In genomic region chr17:1727876-1728630, GRCh38 we compare ENCODE assay signal across 19 cellular contexts. TPM values are rescaled to one million over a fixed set of nuclear protein-coding genes. Genes with fewer than 3 reads are reported as not detected.
DNase-seq lines count a peak whose midpoint lies in the region; ATAC-seq and TF ChIP-seq lines count a peak whose summit lies in the region.
"Had no signal": no experiment of that assay in that cellular context is flagged by ENCODE, and none has a peak within 500 bp of the region (broad histone marks: within the 10 kb centered on the region; RNA-seq: fewer than 3 reads in every experiment).

No MANE protein-coding gene starts in this region.

- in situ Hi-C loops in gastrocnemius medialis (cut with MboI; ENCODE audit: low sequenced_read_pairs in 4 of 4): loop anchor here in 1 of 4 donors (10.0 kb wide), 1 partner anchor 47 kb away; no protein-coding TSS in a partner anchor

- TF ChIP-seq POLR2A in gastrocnemius medialis (IDR thresholded peaks at IDR 0.05): no peak

- H3K27ac Mint-ChIP-seq in CD4-positive, alpha-beta T cell: no peak overlapping the region
- H3K27ac Mint-ChIP-seq: activated CD4-positive, alpha-beta T cell treated with anti-CD3 and anti-CD28 coated beads, Interleukin-2, amount 10 ng/mL, durations not matched to agents 24 days and 14 days had no signal

- H3K9me3 Mint-ChIP-seq in CD4-positive, alpha-beta T cell: no peaks in the 10 kb centered on the region
- H3K9me3 Mint-ChIP-seq: activated CD4-positive, alpha-beta T cell treated with anti-CD3 and anti-CD28 coated beads, Interleukin-2, amount 10 ng/mL, durations not matched to agents 24 days and 14 days; activated naive CD4-positive, alpha-beta T cell treated with anti-CD3 and anti-CD28 coated beads, Interleukin-2, amount 50 U/mL, for 72 hours had no signal

- CTCF ChIA-PET in CD4-positive, alpha-beta T cell (lab: Charles Lee): no interaction called here
- CTCF ChIA-PET in RWPE1 (lab: Yijun Ruan, JAX): interaction anchor here (0.6 kb wide), 2 partner anchors 19 to 41 kb away, joined by 4 to 5 read pairs; no protein-coding TSS in a partner anchor
- CTCF ChIA-PET in GM10248 (lab: Yijun Ruan, JAX): no interaction called here

- ATAC-seq in CD4-positive, alpha-beta T cell (ENCODE audit: poor library complexity): no peak
- ATAC-seq in gastrocnemius medialis: no peak
- ATAC-seq: activated naive CD4-positive, alpha-beta T cell treated with anti-CD3 and anti-CD28 coated beads, Interleukin-2, amount 50 U/mL, for 72 hours had no signal

- no peaks in the 10 kb centered on the region for H3K27me3 ChIP-seq in CD4-positive, alpha-beta T cell (ENCODE audit: control insufficient read depth, insufficient read depth, low read length)
- H3K27me3 ChIP-seq in gastrocnemius medialis: no peaks in the 10 kb centered on the region
- H3K27me3 ChIP-seq: colonic mucosa, neutrophil, tibial artery had no signal

- no peak overlapping the region for H3K4me3 ChIP-seq in gastrocnemius medialis
- H3K4me3 ChIP-seq: colonic mucosa, tibial artery had no signal

- peak overlapping the region; percentile 38 for H3K4me3 Mint-ChIP-seq in CD4-positive, alpha-beta T cell
- H3K4me3 Mint-ChIP-seq: activated CD4-positive, alpha-beta T cell treated with anti-CD3 and anti-CD28 coated beads, Interleukin-2, amount 10 ng/mL, durations not matched to agents 24 days and 14 days had no signal

- no peak for DNase-seq in CD4-positive, alpha-beta T cell
- no peak for DNase-seq in RWPE1 (ENCODE audit: low spot score)
- DNase-seq in kidney glomerular epithelial cell (lab: John Stamatoyannopoulos, UW): peak; percentile 21
- no peak for DNase-seq in gastrocnemius medialis
- no peak for DNase-seq in NCI-H2227 treated with DMSO at 0.1 percent for 48 hours (lab: John Stamatoyannopoulos, UW)
- DNase-seq in GDM1 (lab: John Stamatoyannopoulos, UW): no peak
- DNase-seq in GM10248 (ENCODE audit: extremely low spot score): no peak
- DNase-seq: activated CD4-positive, alpha-beta T cell treated with anti-CD3 and anti-CD28 coated beads, Interleukin-2, amount 10 ng/mL, durations not matched to agents 24 days and 14 days; colonic mucosa; midbrain; NCI-H1417; NCI-H524; retina; RPMI8226; stimulated activated CD4-positive, alpha-beta T cell treated with anti-CD3 and anti-CD28 coated beads, Interleukin-15, amount 100 ng/mL, for 24 hours; stimulated activated naive CD4-positive, alpha-beta T cell; tibial artery had no signal

- H3K4me1 Mint-ChIP-seq in CD4-positive, alpha-beta T cell (ENCODE audit: low read depth): peaks cover 24% of the 10 kb centered on the region

- TF ChIP-seq CTCF in CD4-positive, alpha-beta T cell (IDR thresholded peaks at IDR 0.05): no peak
- TF ChIP-seq CTCF in RWPE1 (conservative IDR thresholded peaks at IDR 0.05; ENCODE audit: low read depth) (no peak), gastrocnemius medialis (IDR thresholded peaks at IDR 0.05 in 4 of 5, conservative IDR thresholded peaks at IDR 0.05 in 1 of 5) (no peak), GM10248 (IDR thresholded peaks at IDR 0.05; ENCODE audit: control extremely low read depth, extremely low read depth, low read depth, missing control alignments) (no peak)

- peaks cover 37% of the 10 kb centered on the region for H3K36me3 Mint-ChIP-seq in CD4-positive, alpha-beta T cell (ENCODE audit: low read depth)
- H3K36me3 Mint-ChIP-seq: activated naive CD4-positive, alpha-beta T cell treated with anti-CD3 and anti-CD28 coated beads, Interleukin-2, amount 50 U/mL, for 72 hours had no signal

- no peaks in the 10 kb centered on the region for H3K27me3 Mint-ChIP-seq in CD4-positive, alpha-beta T cell
- H3K27me3 Mint-ChIP-seq: activated CD4-positive, alpha-beta T cell treated with anti-CD3 and anti-CD28 coated beads, Interleukin-2, amount 10 ng/mL, durations not matched to agents 24 days and 14 days had no signal

- POLR2A ChIA-PET in CD4-positive, alpha-beta T cell (lab: Charles Lee): interaction anchor here (1.2 to 2.9 kb wide), 2 partner anchors 36 to 101 kb away, joined by 3 to 8 read pairs; partner anchors contain the start of gene SMYD4
- POLR2A ChIA-PET in RWPE1 (lab: Yijun Ruan, JAX; ENCODE audit: low non-redundant PET) (interaction anchor here (0.5 kb wide), 1 partner anchor 647 kb away, joined by 3 read pairs; no protein-coding TSS in a partner anchor), GM10248 (lab: Yijun Ruan, JAX) (interaction anchor here (0.6 kb wide), 1 partner anchor 11 kb away, joined by 3 read pairs; no protein-coding TSS in a partner anchor)

- peaks cover 52 to 66% of the 10 kb centered on the region in 2 donors for H3K4me1 ChIP-seq in gastrocnemius medialis

- intact Hi-C loops in CD4-positive, alpha-beta T cell (cut with DNase I, micrococcal nuclease): loop anchor here in 1 of 2 experiments (10.0 kb wide), 1 partner anchor 557 kb away; no protein-coding TSS in a partner anchor
- intact Hi-C loops in gastrocnemius medialis (cut with DNase I; ENCODE audit: low total_unique reads): no loop called here

- peaks cover 0 to 36% of the 10 kb centered on the region in 2 donors for H3K36me3 ChIP-seq in gastrocnemius medialis
- H3K36me3 ChIP-seq: colonic mucosa had no signal

- H3K27ac ChIP-seq in CD4-positive, alpha-beta T cell (ENCODE audit: low read depth, low read length): no peak overlapping the region
- peak overlapping the region; percentile 99 for H3K27ac ChIP-seq in RWPE1
- H3K27ac ChIP-seq in gastrocnemius medialis: peak overlapping the region; percentile 20 to 100 (median 76)
- H3K27ac ChIP-seq: colonic mucosa, neutrophil, tibial artery had no signal

- no peaks in the 10 kb centered on the region for H3K9me3 ChIP-seq in CD4-positive, alpha-beta T cell (ENCODE audit: control insufficient read depth, low read length)
- no peaks in the 10 kb centered on the region for H3K9me3 ChIP-seq in gastrocnemius medialis
- H3K9me3 ChIP-seq: colonic mucosa, neutrophil, tibial artery had no signal

RNA-seq across cellular contexts. Expression of gene WDR81, which starts 3.5 kb away (rescaled TPM):
- total RNA-seq in CD4-positive, alpha-beta T cell: 10 to 100 TPM; 24.8 to 25.0 TPM
- total RNA-seq in gastrocnemius medialis: 10 to 100 TPM; 22.3 to 61.1 (median 42.7) TPM

RNA-seq across cellular contexts. Expression of gene SERPINF2, which starts 14.6 kb away (rescaled TPM):
- under 1 TPM; 0.49 to 0.59 TPM for total RNA-seq in CD4-positive, alpha-beta T cell
- 1 to 10 TPM in 3 of 4 donors, under 1 TPM in 1; 0.85 to 6.4 (median 4.3) TPM for total RNA-seq in gastrocnemius medialis

RNA-seq across cellular contexts. Expression of gene TLCD2, which starts 17.9 kb away (rescaled TPM):
- under 1 TPM; 0.19 to 0.34 TPM for total RNA-seq in CD4-positive, alpha-beta T cell
- under 1 TPM; 0.66 to 0.95 (median 0.85) TPM for total RNA-seq in gastrocnemius medialis

RNA-seq across cellular contexts. Expression of gene SERPINF1, which starts 33.8 kb away (rescaled TPM):
- 1 to 10 TPM; 3.0 to 4.8 TPM for total RNA-seq in CD4-positive, alpha-beta T cell
- 100 to 1,000 TPM; 554 to 698 (median 631) TPM for total RNA-seq in gastrocnemius medialis
- total RNA-seq: activated CD4-positive, alpha-beta T cell treated with anti-CD3 and anti-CD28 coated beads, Interleukin-2, amount 10 ng/mL, durations not matched to agents 24 days and 14 days had no signal

RNA-seq across cellular contexts. Expression of gene PRPF8, which starts 43.4 kb away (rescaled TPM):
- 100 to 1,000 TPM; 550 to 572 TPM for total RNA-seq in CD4-positive, alpha-beta T cell
- total RNA-seq in gastrocnemius medialis: 100 to 1,000 TPM; 127 to 261 (median 195) TPM
